ENCODE assay signal across 35 cellular contexts in genomic region chr15:49560045-49560444, GRCh38.
"Had no signal": no experiment of that assay in that cellular context is flagged by ENCODE, and none has a peak within 500 bp of the region (broad histone marks: within the 10 kb centered on the region; RNA-seq: fewer than 3 reads in every experiment).

No MANE protein-coding gene starts in this region.

- H3K27me3 ChIP-seq: MG63 had no signal

- H3K4me3 ChIP-seq: MG63 had no signal

- DNase-seq: Karpas-422, Kasumi-1, MG63, MM.1S, NCI-H1048, NCI-H1092, NCI-H1092 treated with DMSO at 0.1 percent for 48 hours, NCI-H1105, NCI-H1105 treated with DMSO at 0.1 percent for 48 hours, NCI-H1417, NCI-H1417 treated with DMSO at 0.1 percent for 48 hours, NCI-H1436, NCI-H1436 treated with DMSO at 0.1 percent for 48 hours, NCI-H146, NCI-H1694, NCI-H1694 treated with DMSO at 0.1 percent for 48 hours, NCI-H187, NCI-H187 treated with DMSO at 0.1 percent for 48 hours, NCI-H1930, NCI-H2029, NCI-H2029 treated with DMSO at 0.1 percent for 48 hours, NCI-H2081, NCI-H2081 treated with DMSO at 0.1 percent for 48 hours, NCI-H2107, NCI-H2171, NCI-H2171 treated with DMSO at 0.1 percent for 48 hours, NCI-H2227 treated with DMSO at 0.1 percent for 48 hours, NCI-H226, NCI-H345, NCI-H446, NCI-H446 treated with DMSO at 0.1 percent for 48 hours, NCI-H510A, NCI-H510A treated with DMSO at 0.1 percent for 48 hours, NCI-H524, NCI-H524 treated with DMSO at 0.1 percent for 48 hours had no signal

- H3K36me3 ChIP-seq: MG63 had no signal
